8 cellular contexts compared by ENCODE assay signal in genomic region chr18:286515-287310, GRCh38. TPM values are rescaled to one million over a fixed set of nuclear protein-coding genes. Genes with fewer than 3 reads are reported as not detected.
DNase-seq lines count a peak whose midpoint lies in the region; ATAC-seq and TF ChIP-seq lines count a peak whose summit lies in the region.

No MANE protein-coding gene starts in this region.

- no peaks in the 10 kb centered on the region for H3K9me2 ChIP-seq in MM.1S (replicated peaks; ENCODE audit: insufficient read depth, low read length)

- H3K27ac Mint-ChIP-seq in nephron (no peak overlapping the region), immature natural killer cell (no peak overlapping the region)
- no peak overlapping the region for H3K27ac Mint-ChIP-seq in activated naive CD4-positive, alpha-beta T cell treated with anti-CD3 and anti-CD28 coated beads, Interleukin-2, amount 50 U/mL, for 72 hours

- H3K4me3 ChIP-seq in MM.1S (ENCODE audit: low read length): no peak overlapping the region

- H3F3A ChIP-seq in MM.1S (ENCODE audit: insufficient read depth, low read length): no peaks in the 10 kb centered on the region

- H3K27ac ChIP-seq in MM.1S (ENCODE audit: low read length): no peak overlapping the region

- no peak for ATAC-seq in activated naive CD4-positive, alpha-beta T cell treated with anti-CD3 and anti-CD28 coated beads, Interleukin-2, amount 50 U/mL, for 72 hours

- H3K27me3 Mint-ChIP-seq in nephron (ENCODE audit: low read depth): no peaks in the 10 kb centered on the region
- peaks cover 2 to 16% (median 4%) of the 10 kb centered on the region in 3 donors for H3K27me3 Mint-ChIP-seq in immature natural killer cell (ENCODE audit: low read depth in 3 of 3)

- H3K4me1 Mint-ChIP-seq in nephron (no peaks in the 10 kb centered on the region), immature natural killer cell (no peaks in the 10 kb centered on the region)

- no peak overlapping the region for H3K9ac ChIP-seq in MM.1S (ENCODE audit: low read length)

- H3K9me3 Mint-ChIP-seq in nephron (no peaks in the 10 kb centered on the region), immature natural killer cell (no peaks in the 10 kb centered on the region)
- no peaks in the 10 kb centered on the region for H3K9me3 Mint-ChIP-seq in activated naive CD4-positive, alpha-beta T cell treated with anti-CD3 and anti-CD28 coated beads, Interleukin-2, amount 50 U/mL, for 72 hours

- no peaks in the 10 kb centered on the region for H3K79me2 ChIP-seq in MM.1S (ENCODE audit: low read length)

- H3K4me3 Mint-ChIP-seq in nephron: no peak overlapping the region
- H3K4me3 Mint-ChIP-seq in immature natural killer cell: no peak overlapping the region

- H4K20me1 ChIP-seq in MM.1S (ENCODE audit: insufficient read depth, low read length): no peaks in the 10 kb centered on the region

- no peaks in the 10 kb centered on the region for H3K36me3 ChIP-seq in MM.1S (replicated peaks; ENCODE audit: insufficient read depth, low read length)

- no peak overlapping the region for H3K4me2 ChIP-seq in MM.1S (ENCODE audit: low read depth, low read length)

- no peaks in the 10 kb centered on the region for H3K36me3 Mint-ChIP-seq in nephron (ENCODE audit: low read depth)
- no peaks in the 10 kb centered on the region for H3K36me3 Mint-ChIP-seq in immature natural killer cell
- H3K36me3 Mint-ChIP-seq in activated naive CD4-positive, alpha-beta T cell treated with anti-CD3 and anti-CD28 coated beads, Interleukin-2, amount 50 U/mL, for 72 hours: no peaks in the 10 kb centered on the region

- DNase-seq in DMS114 treated with DMSO at 0.1 percent for 48 hours (lab: John Stamatoyannopoulos, UW; ENCODE audit: unreplicated experiment): peak; percentile 9
- DNase-seq in MM.1S: peak; percentile 25
- DNase-seq in cerebellar cortex (ENCODE audit: low spot score): peak; percentile 8
- DNase-seq in stimulated activated CD4-positive, alpha-beta T cell treated with anti-CD3 and anti-CD28 coated beads, Interleukin-2, amount 100 ng/mL, for 48 hours: no peak
- DNase-seq in immature natural killer cell: no peak
- DNase-seq in activated CD8-positive, alpha-beta memory T cell treated with anti-CD3 and anti-CD28 coated beads, Interleukin-2, amount 50 U/mL, for 48 hours: no peak
- DNase-seq in activated naive CD4-positive, alpha-beta T cell treated with anti-CD3 and anti-CD28 coated beads, Interleukin-2, amount 50 U/mL, for 72 hours (ENCODE audit: low spot score in 2 of 2): no peak

- no peaks in the 10 kb centered on the region for H3K27me3 ChIP-seq in MM.1S (replicated peaks; ENCODE audit: insufficient read depth, low read length)

- H2AFZ ChIP-seq in MM.1S (ENCODE audit: low read length): no peak overlapping the region

- no peaks in the 10 kb centered on the region for H3K4me1 ChIP-seq in MM.1S (ENCODE audit: low read length)

- no peaks in the 10 kb centered on the region for H3K9me3 ChIP-seq in MM.1S (replicated peaks; ENCODE audit: insufficient read depth, low read length)

- TF ChIP-seq CTCF in MM.1S (IDR thresholded peaks at IDR 0.05; ENCODE audit: low read length) (peak; percentile 31), nephron (IDR thresholded peaks at IDR 0.05; ENCODE audit: unreplicated experiment in 3 of 3) (peak; percentile 55 to 75 (median 59))

RNA-seq across cellular contexts. Expression of gene THOC1, which starts 18.9 kb away (rescaled TPM):
- polyA plus RNA-seq in immature natural killer cell: 10 to 100 TPM in 2 of 3 donors, 1 to 10 TPM in 1; 7.6 to 20.3 (median 14.7) TPM
- total RNA-seq in activated naive CD4-positive, alpha-beta T cell treated with anti-CD3 and anti-CD28 coated beads, Interleukin-2, amount 50 U/mL, for 72 hours: 100 to 1,000 TPM in 1 of 2 donors, 10 to 100 TPM in 1; 84.6 to 107 TPM

Comparison
In these comparisons a context has a peak if more than half of its experiments do, and no peak if none do; other contexts are left out.
1. DNase-seq: peak in DMS114 treated with DMSO at 0.1 percent for 48 hours (single experiment), MM.1S (single experiment) and cerebellar cortex (single experiment); none in stimulated activated CD4-positive, alpha-beta T cell treated with anti-CD3 and anti-CD28 coated beads, Interleukin-2, amount 100 ng/mL, for 48 hours (0 of 2), immature natural killer cell (0 of 3), activated CD8-positive, alpha-beta memory T cell treated with anti-CD3 and anti-CD28 coated beads, Interleukin-2, amount 50 U/mL, for 48 hours (single experiment) and activated naive CD4-positive, alpha-beta T cell treated with anti-CD3 and anti-CD28 coated beads, Interleukin-2, amount 50 U/mL, for 72 hours (0 of 2).